Comparison of ENCODE assay signal across 8 cellular contexts in genomic region chr3:182980204-182981037, GRCh38. TPM values are rescaled to one million over a fixed set of nuclear protein-coding genes. Genes with fewer than 3 reads are reported as not detected.
DNase-seq lines count a peak whose midpoint lies in the region; TF ChIP-seq lines count a peak whose summit lies in the region.

TSS of gene DCUN1D1 (minus strand) at chr3:182980538. CDS start at chr3:182980489, 49 bp downstream.

- peak within 1 kb of the TSS; percentile 97 for H3K4me3 Mint-ChIP-seq in nephron progenitor cell
- H3K4me3 Mint-ChIP-seq in stimulated activated naive CD8-positive, alpha-beta T cell treated with anti-CD3 and anti-CD28 coated beads, Interleukin-15, Interleukin-2, amounts not matched to agents 100 ng/mL and 50 ng/mL, for 24 hours, result peak within 1 kb of the TSS; percentile 96

- H3K36me3 ChIP-seq in GM23248 (ENCODE audit: low read depth), result no peaks in the 10 kb centered on the region

- no peaks in the 10 kb centered on the region for H3K27me3 Mint-ChIP-seq in nephron progenitor cell (ENCODE audit: low read depth, poor library complexity)
- no peaks in the 10 kb centered on the region for H3K27me3 Mint-ChIP-seq in stimulated activated naive CD8-positive, alpha-beta T cell treated with anti-CD3 and anti-CD28 coated beads, Interleukin-15, Interleukin-2, amounts not matched to agents 100 ng/mL and 50 ng/mL, for 24 hours

- H3K27ac ChIP-seq in GM23248, result peak within 1 kb of the TSS; percentile 4; the same call in 1 of the 2 replicates

- peak within 1 kb of the TSS; percentile 80 for H3K9ac ChIP-seq in GM23248

- peaks cover 45% of the 10 kb centered on the region for H3K79me2 ChIP-seq in GM23248 (ENCODE audit: insufficient read depth)

- DNase-seq in EL, result peak; percentile 88
- peak; percentile 95 for DNase-seq in GM23248
- peak; percentile 59 to 71 for DNase-seq in Kasumi-1 (lab: John Stamatoyannopoulos, UW)
- peak; percentile 27 for DNase-seq in SHP77 treated with DMSO at 0.1 percent for 48 hours (lab: John Stamatoyannopoulos, UW)
- peak; percentile 83 for DNase-seq in activated effector memory CD4-positive, alpha-beta T cell treated with Interleukin-2 at 50 U/mL for 16 hours
- peak; percentile 70 for DNase-seq in fibroblast of the aortic adventitia (ENCODE audit: low read depth)
- DNase-seq in nephron progenitor cell, result peak; percentile 96

- no peaks in the 10 kb centered on the region for H3K27me3 ChIP-seq in GM23248 (replicated peaks; ENCODE audit: insufficient read depth)

- H2AFZ ChIP-seq in GM23248, result peak within 1 kb of the TSS; percentile 89

- H3K4me1 ChIP-seq in GM23248 (ENCODE audit: insufficient read depth), result peaks cover 13% of the 10 kb centered on the region; the same call in 1 of the 2 replicates

- H3F3A ChIP-seq in GM23248 (ENCODE audit: insufficient read depth), result no peaks in the 10 kb centered on the region

- H3K9me3 Mint-ChIP-seq in nephron progenitor cell, result no peaks in the 10 kb centered on the region
- H3K9me3 Mint-ChIP-seq in stimulated activated naive CD8-positive, alpha-beta T cell treated with anti-CD3 and anti-CD28 coated beads, Interleukin-15, Interleukin-2, amounts not matched to agents 100 ng/mL and 50 ng/mL, for 24 hours, result no peaks in the 10 kb centered on the region

- no peaks in the 10 kb centered on the region for H3K36me3 Mint-ChIP-seq in nephron progenitor cell (ENCODE audit: low read depth)
- H3K36me3 Mint-ChIP-seq in stimulated activated naive CD8-positive, alpha-beta T cell treated with anti-CD3 and anti-CD28 coated beads, Interleukin-15, Interleukin-2, amounts not matched to agents 100 ng/mL and 50 ng/mL, for 24 hours (ENCODE audit: low read depth), result no peaks in the 10 kb centered on the region

- in situ Hi-C loops in GM23248 (cut with MboI), result no loop called here

- no peak for TF ChIP-seq CTCF in fibroblast of the aortic adventitia (IDR thresholded peaks at IDR 0.05; ENCODE audit: insufficient read depth, low read length)
- TF ChIP-seq CTCF in nephron progenitor cell (IDR thresholded peaks at IDR 0.05), result no peak

- H3K4me2 ChIP-seq in GM23248 (ENCODE audit: unreplicated experiment), result peak within 1 kb of the TSS; percentile 78

- H3K9me2 ChIP-seq in GM23248 (ENCODE audit: insufficient read depth), result no peaks in the 10 kb centered on the region

- no peaks in the 10 kb centered on the region for H3K9me3 ChIP-seq in GM23248 (ENCODE audit: low read depth)

- H3K4me3 ChIP-seq in GM23248, result peak within 1 kb of the TSS; percentile 93
- H3K4me3 ChIP-seq in fibroblast of the aortic adventitia (ENCODE audit: low read depth, low read length), result peak within 1 kb of the TSS; percentile 79

- WGBS in GM23248 (ENCODE audit: low coverage in 1 of 2, low lambda C conversion rate in 2 of 2, missing lambda C conversion rate in 2 of 2), 2 experiments, result 2 to 4% methylated on average over 27 to 44 of the region's 106 CpGs

- H3K4me1 Mint-ChIP-seq in nephron progenitor cell, result peaks cover 41% of the 10 kb centered on the region
- H3K4me1 Mint-ChIP-seq in stimulated activated naive CD8-positive, alpha-beta T cell treated with anti-CD3 and anti-CD28 coated beads, Interleukin-15, Interleukin-2, amounts not matched to agents 100 ng/mL and 50 ng/mL, for 24 hours (ENCODE audit: low read depth), result peaks cover 22% of the 10 kb centered on the region

- H4K20me1 ChIP-seq in GM23248 (ENCODE audit: insufficient read depth), result peaks cover 8% of the 10 kb centered on the region; the same call in 1 of the 2 replicates

- H3K27ac Mint-ChIP-seq in nephron progenitor cell, result peak within 1 kb of the TSS; percentile 74
- peak within 1 kb of the TSS; percentile 87 for H3K27ac Mint-ChIP-seq in stimulated activated naive CD8-positive, alpha-beta T cell treated with anti-CD3 and anti-CD28 coated beads, Interleukin-15, Interleukin-2, amounts not matched to agents 100 ng/mL and 50 ng/mL, for 24 hours

RNA-seq across cellular contexts. Expression of gene DCUN1D1, which starts in this region (rescaled TPM):
- 28.5 and 31.9 TPM in 2 replicates for total RNA-seq in GM23248 (2014; rRNA removed; shearing (Covaris generic))
- polyA plus RNA-seq in GM23248 (2016; fragmentation: Nextera tagmentation; extraction: Ambion mirVana), result 29.7 and 31.7 TPM in 2 replicates
- 33.8 and 49.5 TPM in 2 replicates for total RNA-seq in fibroblast of the aortic adventitia (ENCODE audit: low replicate concordance)

Comparison
In these comparisons a context has a peak if more than half of its experiments do, and no peak if none do; other contexts are left out.
1. Peak in every context shown above with its lines: DNase-seq, H3K4me3 ChIP-seq and H3K27ac ChIP-seq.
2. DNase-seq: peak in every context shown above with its lines; median percentile 96 in nephron progenitor cell; 95 in GM23248; 88 in EL; 83 in activated effector memory CD4-positive, alpha-beta T cell treated with Interleukin-2 at 50 U/mL for 16 hours; 70 in fibroblast of the aortic adventitia; 65 in Kasumi-1; 27 in SHP77 treated with DMSO at 0.1 percent for 48 hours.